ENCODE assay signal across 34 cellular contexts in genomic region chr5:172029876-172030275, GRCh38.
"Had no signal": no experiment of that assay in that cellular context is flagged by ENCODE, and none has a peak within 500 bp of the region (broad histone marks: within the 10 kb centered on the region; RNA-seq: fewer than 3 reads in every experiment).

No MANE protein-coding gene starts in this region.

- DNase-seq: Karpas-422, Kasumi-1, MG63, MM.1S, MV-4-11, NCI-H1048, NCI-H1092, NCI-H1092 treated with DMSO at 0.1 percent for 48 hours, NCI-H1105, NCI-H1105 treated with DMSO at 0.1 percent for 48 hours, NCI-H1417, NCI-H1417 treated with DMSO at 0.1 percent for 48 hours, NCI-H1436, NCI-H1436 treated with DMSO at 0.1 percent for 48 hours, NCI-H146, NCI-H1694, NCI-H1694 treated with DMSO at 0.1 percent for 48 hours, NCI-H187, NCI-H187 treated with DMSO at 0.1 percent for 48 hours, NCI-H1930, NCI-H2029, NCI-H2029 treated with DMSO at 0.1 percent for 48 hours, NCI-H2081, NCI-H2081 treated with DMSO at 0.1 percent for 48 hours, NCI-H2107, NCI-H2171, NCI-H2171 treated with DMSO at 0.1 percent for 48 hours, NCI-H2227 treated with DMSO at 0.1 percent for 48 hours, NCI-H226, NCI-H345, NCI-H446, NCI-H446 treated with DMSO at 0.1 percent for 48 hours, NCI-H510A, NCI-H510A treated with DMSO at 0.1 percent for 48 hours had no signal

- H3K36me3 ChIP-seq: MG63 had no signal

- H3K27me3 ChIP-seq: MG63 had no signal

- H3K4me3 ChIP-seq: MG63 had no signal
